Comparison of ENCODE assay signal across 30 cellular contexts in genomic region chr5:102767864-102768263, GRCh38. TPM values are rescaled to one million over a fixed set of nuclear protein-coding genes. Genes with fewer than 3 reads are reported as not detected.
DNase-seq lines count a peak whose midpoint lies in the region; ATAC-seq and TF ChIP-seq lines count a peak whose summit lies in the region.
"Had no signal": no experiment of that assay in that cellular context is flagged by ENCODE, and none has a peak within 500 bp of the region (broad histone marks: within the 10 kb centered on the region; RNA-seq: fewer than 3 reads in every experiment).

No MANE protein-coding gene starts in this region.

- H3K4me1 Mint-ChIP-seq in activated CD4-positive, alpha-beta memory T cell treated with anti-CD3 and anti-CD28 coated beads for 36 hours (ENCODE audit: low read depth): peaks cover 59% of the 10 kb centered on the region
- peaks cover 47% of the 10 kb centered on the region for H3K4me1 Mint-ChIP-seq in activated CD4-positive, alpha-beta memory T cell treated with anti-CD3 and anti-CD28 coated beads, Interleukin-2, amount 10 ng/mL, durations not matched to agents 7 days and 5 days
- H3K4me1 Mint-ChIP-seq in activated naive CD4-positive, alpha-beta T cell treated with anti-CD3 and anti-CD28 coated beads, Interleukin-2, amount 50 U/mL, for 24 hours: peaks cover 44% of the 10 kb centered on the region
- H3K4me1 Mint-ChIP-seq in CD8-positive, alpha-beta memory T cell: peaks cover 48 to 60% (median 51%) of the 10 kb centered on the region in 3 donors

- CTCF ChIA-PET in activated CD4-positive, alpha-beta memory T cell treated with anti-CD3 and anti-CD28 coated beads for 36 hours (lab: Charles Lee): interaction anchor here (1.0 to 1.6 kb wide), 2 partner anchors 12 to 86 kb away, joined by 4 read pairs; no protein-coding TSS in a partner anchor
- CTCF ChIA-PET in activated CD4-positive, alpha-beta memory T cell treated with anti-CD3 and anti-CD28 coated beads, Interleukin-2, amount 10 ng/mL, durations not matched to agents 7 days and 5 days (lab: Charles Lee): no interaction called here
- CTCF ChIA-PET in CD8-positive, alpha-beta memory T cell (lab: Charles Lee): no interaction called here
- CTCF ChIA-PET in A673 (lab: Charles Lee): interaction anchor here (0.5 kb wide), 1 partner anchor 476 kb away, joined by 7 read pairs; no protein-coding TSS in a partner anchor

- H3K36me3 ChIP-seq in CD8-positive, alpha-beta memory T cell (ENCODE audit: insufficient read depth, low read length): no peaks in the 10 kb centered on the region
- H3K36me3 ChIP-seq in A673 (ENCODE audit: insufficient read depth, low read length, poor library complexity, severe bottlenecking): no peaks in the 10 kb centered on the region
- H3K36me3 ChIP-seq: cardiac muscle cell, HAP-1, uterus had no signal

- H3K4me3 ChIP-seq in CD8-positive, alpha-beta memory T cell (ENCODE audit: low read length): no peak overlapping the region
- H3K4me3 ChIP-seq in A673 (ENCODE audit: low read depth, low read length, poor library complexity, severe bottlenecking): no peak overlapping the region
- H3K4me3 ChIP-seq: cardiac muscle cell, coronary artery, HAP-1, skin epidermis, testis, uterus had no signal

- no peaks in the 10 kb centered on the region for H3K36me3 Mint-ChIP-seq in activated CD4-positive, alpha-beta memory T cell treated with anti-CD3 and anti-CD28 coated beads for 36 hours
- H3K36me3 Mint-ChIP-seq in activated CD4-positive, alpha-beta memory T cell treated with anti-CD3 and anti-CD28 coated beads, Interleukin-2, amount 10 ng/mL, durations not matched to agents 7 days and 5 days (ENCODE audit: low read depth): peaks cover 5% of the 10 kb centered on the region
- peaks cover 12% of the 10 kb centered on the region for H3K36me3 Mint-ChIP-seq in activated naive CD4-positive, alpha-beta T cell treated with anti-CD3 and anti-CD28 coated beads, Interleukin-2, amount 50 U/mL, for 24 hours
- no peaks in the 10 kb centered on the region for H3K36me3 Mint-ChIP-seq in CD8-positive, alpha-beta memory T cell
- H3K36me3 Mint-ChIP-seq: stimulated activated memory B cell treated with anti-CD40 and anti-IgM and Interleukin-4, amounts not matched to agents 10 μg/mL and 1 μg/mL and 100 μg/mL, for 72 hours had no signal

- H3K9me3 ChIP-seq in CD8-positive, alpha-beta memory T cell (ENCODE audit: low read length): no peaks in the 10 kb centered on the region
- no peaks in the 10 kb centered on the region for H3K9me3 ChIP-seq in A673 (ENCODE audit: low read depth, low read length, poor library complexity, severe bottlenecking)
- H3K9me3 ChIP-seq: HAP-1, testis, uterus had no signal

- no peak overlapping the region for H3K27ac ChIP-seq in CD8-positive, alpha-beta memory T cell (ENCODE audit: low read depth, low read length)
- no peak overlapping the region for H3K27ac ChIP-seq in A673 (ENCODE audit: low read depth, low read length, poor library complexity, severe bottlenecking)
- H3K27ac ChIP-seq: cardiac muscle cell, coronary artery, testis, uterus had no signal

- H3K9me3 Mint-ChIP-seq in activated CD4-positive, alpha-beta memory T cell treated with anti-CD3 and anti-CD28 coated beads for 36 hours: no peaks in the 10 kb centered on the region
- H3K9me3 Mint-ChIP-seq in activated CD4-positive, alpha-beta memory T cell treated with anti-CD3 and anti-CD28 coated beads, Interleukin-2, amount 10 ng/mL, durations not matched to agents 7 days and 5 days: no peaks in the 10 kb centered on the region
- peaks cover 7% of the 10 kb centered on the region for H3K9me3 Mint-ChIP-seq in activated naive CD4-positive, alpha-beta T cell treated with anti-CD3 and anti-CD28 coated beads, Interleukin-2, amount 50 U/mL, for 24 hours
- H3K9me3 Mint-ChIP-seq in CD8-positive, alpha-beta memory T cell: no peaks in the 10 kb centered on the region
- H3K9me3 Mint-ChIP-seq: stimulated activated memory B cell treated with anti-CD40 and anti-IgM and Interleukin-4, amounts not matched to agents 10 μg/mL and 1 μg/mL and 100 μg/mL, for 72 hours had no signal

- H3K4me1 ChIP-seq in CD8-positive, alpha-beta memory T cell (ENCODE audit: insufficient read depth, low read length): peaks cover 24% of the 10 kb centered on the region
- peaks cover 22% of the 10 kb centered on the region for H3K4me1 ChIP-seq in A673 (ENCODE audit: insufficient read depth, low read length, poor library complexity, severe bottlenecking)
- H3K4me1 ChIP-seq: HAP-1, testis, uterus had no signal

- POLR2A ChIA-PET in activated CD4-positive, alpha-beta memory T cell treated with anti-CD3 and anti-CD28 coated beads for 36 hours (lab: Charles Lee): interaction anchor here (1.0 to 1.6 kb wide), 2 partner anchors 12 to 13 kb away, joined by 4 to 5 read pairs; partner anchors contain the start of gene PAM
- POLR2A ChIA-PET in activated CD4-positive, alpha-beta memory T cell treated with anti-CD3 and anti-CD28 coated beads, Interleukin-2, amount 10 ng/mL, durations not matched to agents 7 days and 5 days (lab: Charles Lee): no interaction called here
- POLR2A ChIA-PET in CD8-positive, alpha-beta memory T cell (lab: Charles Lee): no interaction called here
- POLR2A ChIA-PET in A673 (lab: Charles Lee; ENCODE audit: low non-redundant PET): no interaction called here

- intact Hi-C loops in activated CD4-positive, alpha-beta memory T cell treated with anti-CD3 and anti-CD28 coated beads for 36 hours (cut with micrococcal nuclease): loop anchor here (1.0 kb wide), 1 partner anchor 10 kb away; no protein-coding TSS in a partner anchor
- intact Hi-C loops in A673 (cut with micrococcal nuclease; ENCODE audit: unreplicated experiment): no loop called here

- H3K27me3 Mint-ChIP-seq in activated CD4-positive, alpha-beta memory T cell treated with anti-CD3 and anti-CD28 coated beads for 36 hours: no peaks in the 10 kb centered on the region
- no peaks in the 10 kb centered on the region for H3K27me3 Mint-ChIP-seq in activated CD4-positive, alpha-beta memory T cell treated with anti-CD3 and anti-CD28 coated beads, Interleukin-2, amount 10 ng/mL, durations not matched to agents 7 days and 5 days
- no peaks in the 10 kb centered on the region for H3K27me3 Mint-ChIP-seq in activated naive CD4-positive, alpha-beta T cell treated with anti-CD3 and anti-CD28 coated beads, Interleukin-2, amount 50 U/mL, for 24 hours
- no peaks in the 10 kb centered on the region for H3K27me3 Mint-ChIP-seq in CD8-positive, alpha-beta memory T cell
- H3K27me3 Mint-ChIP-seq: stimulated activated memory B cell treated with anti-CD40 and anti-IgM and Interleukin-4, amounts not matched to agents 10 μg/mL and 1 μg/mL and 100 μg/mL, for 72 hours had no signal

- H3K27ac Mint-ChIP-seq in activated CD4-positive, alpha-beta memory T cell treated with anti-CD3 and anti-CD28 coated beads for 36 hours: peak overlapping the region; percentile 44
- no peak overlapping the region for H3K27ac Mint-ChIP-seq in activated CD4-positive, alpha-beta memory T cell treated with anti-CD3 and anti-CD28 coated beads, Interleukin-2, amount 10 ng/mL, durations not matched to agents 7 days and 5 days
- H3K27ac Mint-ChIP-seq in activated naive CD4-positive, alpha-beta T cell treated with anti-CD3 and anti-CD28 coated beads, Interleukin-2, amount 50 U/mL, for 24 hours: peak overlapping the region; percentile 96
- H3K27ac Mint-ChIP-seq in CD8-positive, alpha-beta memory T cell: peak overlapping the region in 1 of 8 donors; percentile 12
- H3K27ac Mint-ChIP-seq: stimulated activated memory B cell treated with anti-CD40 and anti-IgM and Interleukin-4, amounts not matched to agents 10 μg/mL and 1 μg/mL and 100 μg/mL, for 72 hours had no signal

- ATAC-seq in GM18520 (IDR thresholded peaks at IDR 0.05; ENCODE audit: unreplicated experiment): peak; percentile 78
- ATAC-seq in HG02642 (IDR thresholded peaks at IDR 0.05; ENCODE audit: poor library complexity, unreplicated experiment): peak; percentile 42
- ATAC-seq: esophagus mucosa; left lobe of liver; Panc1; stimulated activated memory B cell treated with anti-CD40 and anti-IgM and Interleukin-4, amounts not matched to agents 10 μg/mL and 1 μg/mL and 100 μg/mL, for 72 hours had no signal

- H3K27me3 ChIP-seq in CD8-positive, alpha-beta memory T cell (ENCODE audit: insufficient read depth, low read length, poor library complexity, severe bottlenecking): no peaks in the 10 kb centered on the region
- no peaks in the 10 kb centered on the region for H3K27me3 ChIP-seq in A673 (replicated peaks; ENCODE audit: insufficient read depth, low read depth, low read length, poor library complexity)
- H3K27me3 ChIP-seq: cardiac muscle cell, testis, uterus had no signal

- no peak overlapping the region for H3K4me3 Mint-ChIP-seq in activated CD4-positive, alpha-beta memory T cell treated with anti-CD3 and anti-CD28 coated beads for 36 hours
- H3K4me3 Mint-ChIP-seq in activated CD4-positive, alpha-beta memory T cell treated with anti-CD3 and anti-CD28 coated beads, Interleukin-2, amount 10 ng/mL, durations not matched to agents 7 days and 5 days: no peak overlapping the region
- H3K4me3 Mint-ChIP-seq in activated naive CD4-positive, alpha-beta T cell treated with anti-CD3 and anti-CD28 coated beads, Interleukin-2, amount 50 U/mL, for 24 hours: peak overlapping the region; percentile 42
- H3K4me3 Mint-ChIP-seq in CD8-positive, alpha-beta memory T cell: peak overlapping the region in 1 of 7 donors; percentile 13
- H3K4me3 Mint-ChIP-seq: stimulated activated memory B cell treated with anti-CD40 and anti-IgM and Interleukin-4, amounts not matched to agents 10 μg/mL and 1 μg/mL and 100 μg/mL, for 72 hours had no signal

- no TSS peak for BruUV-seq in A673 (replicated peaks; lab: Mats Ljungman, UMichigan)

- peak; percentile 44 for DNase-seq in activated CD4-positive, alpha-beta memory T cell treated with anti-CD3 and anti-CD28 coated beads for 36 hours
- DNase-seq in activated CD4-positive, alpha-beta memory T cell treated with anti-CD3 and anti-CD28 coated beads, Interleukin-2, amount 10 ng/mL, durations not matched to agents 7 days and 5 days: no peak
- no peak for DNase-seq in CD8-positive, alpha-beta memory T cell
- DNase-seq in NCI-H187 (lab: John Stamatoyannopoulos, UW): no peak
- DNase-seq in A673 (ENCODE audit: low spot score): no peak
- DNase-seq: ACHN; activated gamma-delta T cell; aorta; COR-L47; DMS79; foreskin melanocyte; GF-D8; mesendoderm; NCI-H1417; SHP77 treated with DMSO at 0.1 percent for 48 hours; stimulated activated CD4-positive, alpha-beta T cell treated with anti-CD3 and anti-CD28 coated beads, Interleukin-2, amount 100 ng/mL, for 24 hours; T1000; testis; uterus had no signal

- TF ChIP-seq CTCF in A673 (conservative IDR thresholded peaks at IDR 0.05; ENCODE audit: low read depth, low read length): no peak

RNA-seq across cellular contexts. Expression of gene PAM, which starts 12.8 kb away (rescaled TPM):
- 10 to 100 TPM; 41.6 to 43.7 TPM for total RNA-seq in activated CD4-positive, alpha-beta memory T cell treated with anti-CD3 and anti-CD28 coated beads for 36 hours
- 10 to 100 TPM; 45.8 to 46.2 TPM for total RNA-seq in activated CD4-positive, alpha-beta memory T cell treated with anti-CD3 and anti-CD28 coated beads, Interleukin-2, amount 10 ng/mL, durations not matched to agents 7 days and 5 days
- total RNA-seq in CD8-positive, alpha-beta memory T cell: 10 to 100 TPM; 59.8 to 65.0 TPM
- 58.7 TPM for polyA plus RNA-seq in CD8-positive, alpha-beta memory T cell
- total RNA-seq in A673 (2021): 185 and 190 TPM in 2 replicates

Comparison
In these comparisons a context has a peak if more than half of its experiments do, and no peak if none do; other contexts are left out.
1. CTCF ChIA-PET loops: an anchor here in activated CD4-positive, alpha-beta memory T cell treated with anti-CD3 and anti-CD28 coated beads for 36 hours (1.0 to 1.6 kb wide) and A673 (0.5 kb wide); none called in activated CD4-positive, alpha-beta memory T cell treated with anti-CD3 and anti-CD28 coated beads, Interleukin-2, amount 10 ng/mL, durations not matched to agents 7 days and 5 days and CD8-positive, alpha-beta memory T cell.